In the genomic region with DNA sequence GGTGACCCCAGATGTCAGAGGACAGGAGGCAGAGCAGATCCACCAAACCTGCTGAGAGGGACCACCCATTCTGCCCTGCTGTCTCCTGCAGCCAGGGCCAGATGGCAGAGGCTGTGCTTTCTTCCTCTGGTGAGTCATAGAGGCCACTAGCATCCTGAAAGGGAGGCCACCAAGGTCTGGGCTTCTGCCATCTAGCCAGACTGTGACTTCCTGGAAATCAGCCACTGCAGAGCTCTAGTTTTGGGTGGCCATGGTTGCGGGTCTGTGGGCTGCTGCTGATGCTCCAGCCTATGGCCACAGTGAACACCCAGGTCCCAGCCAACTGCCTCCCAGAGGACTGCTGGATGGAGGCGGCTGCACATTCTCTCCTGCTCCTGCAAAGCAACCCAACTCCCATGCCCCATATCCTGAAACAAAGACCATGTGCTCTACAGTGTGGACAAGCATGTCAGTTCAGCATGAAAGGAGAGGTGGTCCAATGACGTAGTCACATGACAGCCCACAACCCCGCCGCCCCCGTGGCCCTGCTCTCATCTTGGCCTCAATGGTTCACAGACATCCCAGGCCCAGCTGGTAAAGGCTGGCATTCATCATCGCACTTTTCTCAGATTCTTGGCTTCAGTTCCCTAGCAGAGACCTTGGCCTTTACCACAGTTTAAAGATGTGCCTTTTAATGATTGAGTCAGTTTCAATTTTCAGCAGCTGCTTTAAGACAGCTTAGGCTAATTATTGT, we compare ENCODE assay signal across 19 cellular contexts.
DNase-seq lines count a peak whose midpoint lies in the region; ATAC-seq and TF ChIP-seq lines count a peak whose summit lies in the region.
"Had no signal": no experiment of that assay in that cellular context is flagged by ENCODE, and none has a peak within 500 bp of the region (broad histone marks: within the 10 kb centered on the region; RNA-seq: fewer than 3 reads in every experiment).

No MANE protein-coding gene starts in this region.

- TF ChIP-seq EP300 in esophagus muscularis mucosa (IDR thresholded peaks at IDR 0.05) = no peak

- H3K4me3 ChIP-seq in BLaER1 (no peak overlapping the region), esophagus muscularis mucosa (no peak overlapping the region)
- no peak overlapping the region for H3K4me3 ChIP-seq in CD8-positive, alpha-beta memory T cell (ENCODE audit: low read length)

- 87% methylated on average over 5 of the region's 7 CpGs for WGBS in esophagus muscularis mucosa

- TF ChIP-seq CTCF in esophagus muscularis mucosa (IDR thresholded peaks at IDR 0.05) (no peak), MCF 10A (IDR thresholded peaks at IDR 0.05; ENCODE audit: unreplicated experiment) (no peak)

- H3K4me2 ChIP-seq in BLaER1 = 0 out of 2 replicates have a peak overlapping the region, but pooled peaks have one; percentile 6

- H3K4me1 ChIP-seq in BLaER1 (0 out of 2 replicates have a peak, but pooled peaks cover 6% of the 10 kb centered on the region), esophagus muscularis mucosa (peaks cover 0 to 12% (median 0%) of the 10 kb centered on the region in 4 donors)
- H3K4me1 ChIP-seq in CD8-positive, alpha-beta memory T cell (ENCODE audit: insufficient read depth, low read length) = no peaks in the 10 kb centered on the region
- H3K4me1 ChIP-seq: Caco-2 had no signal

- peak; percentile 31 to 46 for ATAC-seq in natural killer cell treated with Interleukin-12 subunit alpha and Interleukin-12 subunit beta and Interleukin-15 and Interleukin-18, amount 100 ng/mL, for 72 hours

- H3K9me3 Mint-ChIP-seq in natural killer cell treated with Interleukin-12 subunit alpha and Interleukin-12 subunit beta and Interleukin-15 and Interleukin-18, amount 100 ng/mL, for 72 hours = peaks cover 4% of the 10 kb centered on the region
- H3K9me3 Mint-ChIP-seq in MCF 10A (ENCODE audit: unreplicated experiment) = peaks cover 8% of the 10 kb centered on the region
- peaks cover 0 to 6% (median 0%) of the 10 kb centered on the region in 5 donors for H3K9me3 Mint-ChIP-seq in CD8-positive, alpha-beta memory T cell
- H3K9me3 Mint-ChIP-seq: HFFc6 had no signal

- H3K9me3 ChIP-seq in BLaER1 (no peaks in the 10 kb centered on the region), esophagus muscularis mucosa (no peaks in the 10 kb centered on the region)
- H3K9me3 ChIP-seq in CD8-positive, alpha-beta memory T cell (ENCODE audit: low read length) = no peaks in the 10 kb centered on the region
- H3K9me3 ChIP-seq: Caco-2 had no signal

- H3K4me1 Mint-ChIP-seq in natural killer cell treated with Interleukin-12 subunit alpha and Interleukin-12 subunit beta and Interleukin-15 and Interleukin-18, amount 100 ng/mL, for 72 hours (ENCODE audit: low read depth in 2 of 2) = peaks cover 0 to 2% of the 10 kb centered on the region in 2 donors
- peaks cover 16% of the 10 kb centered on the region for H3K4me1 Mint-ChIP-seq in MCF 10A (ENCODE audit: insufficient read depth, unreplicated experiment)
- no peaks in the 10 kb centered on the region for H3K4me1 Mint-ChIP-seq in CD8-positive, alpha-beta memory T cell
- H3K4me1 Mint-ChIP-seq: CD4-positive, CD25-positive, alpha-beta regulatory T cell had no signal

- intact Hi-C loops in esophagus muscularis mucosa (cut with DNase I) (no loop called here), MCF 10A (cut with micrococcal nuclease) (no loop called here)

- H3K27ac ChIP-seq in BLaER1 (no peak overlapping the region), esophagus muscularis mucosa (replicated peaks in 1 of 4) (no peak overlapping the region)
- H3K27ac ChIP-seq in CD8-positive, alpha-beta memory T cell (ENCODE audit: low read depth, low read length) = no peak overlapping the region

- H4K20me1 ChIP-seq in BLaER1 = no peaks in the 10 kb centered on the region

- H3K27me3 Mint-ChIP-seq in natural killer cell treated with Interleukin-12 subunit alpha and Interleukin-12 subunit beta and Interleukin-15 and Interleukin-18, amount 100 ng/mL, for 72 hours = peaks cover 2 to 16% of the 10 kb centered on the region in 2 donors
- H3K27me3 Mint-ChIP-seq in MCF 10A (ENCODE audit: insufficient read depth, unreplicated experiment) = no peaks in the 10 kb centered on the region
- H3K27me3 Mint-ChIP-seq in CD8-positive, alpha-beta memory T cell = peaks cover 0 to 12% of the 10 kb centered on the region in 2 donors
- H3K27me3 Mint-ChIP-seq: CD4-positive, CD25-positive, alpha-beta regulatory T cell had no signal

- H3K36me3 ChIP-seq in BLaER1 (no peaks in the 10 kb centered on the region), esophagus muscularis mucosa (no peaks in the 10 kb centered on the region)
- H3K36me3 ChIP-seq in CD8-positive, alpha-beta memory T cell (ENCODE audit: insufficient read depth, low read length) = no peaks in the 10 kb centered on the region

- no peak overlapping the region for H3K27ac Mint-ChIP-seq in natural killer cell treated with Interleukin-12 subunit alpha and Interleukin-12 subunit beta and Interleukin-15 and Interleukin-18, amount 100 ng/mL, for 72 hours
- no peak overlapping the region for H3K27ac Mint-ChIP-seq in MCF 10A (ENCODE audit: low read depth, unreplicated experiment)
- no peak overlapping the region for H3K27ac Mint-ChIP-seq in CD8-positive, alpha-beta memory T cell
- H3K27ac Mint-ChIP-seq: CD4-positive, CD25-positive, alpha-beta regulatory T cell; HFFc6 had no signal

- POLR2A ChIA-PET in MCF 10A (lab: Yijun Ruan, JAX) = no interaction called here
- POLR2A ChIA-PET in CD8-positive, alpha-beta memory T cell (lab: Charles Lee) = no interaction called here

- no peaks in the 10 kb centered on the region for H3K36me3 Mint-ChIP-seq in natural killer cell treated with Interleukin-12 subunit alpha and Interleukin-12 subunit beta and Interleukin-15 and Interleukin-18, amount 100 ng/mL, for 72 hours
- H3K36me3 Mint-ChIP-seq in MCF 10A (ENCODE audit: insufficient read depth, unreplicated experiment) = no peaks in the 10 kb centered on the region
- H3K36me3 Mint-ChIP-seq in CD8-positive, alpha-beta memory T cell = no peaks in the 10 kb centered on the region
- H3K36me3 Mint-ChIP-seq: CD4-positive, CD25-positive, alpha-beta regulatory T cell had no signal

- H3K4me3 Mint-ChIP-seq in natural killer cell treated with Interleukin-12 subunit alpha and Interleukin-12 subunit beta and Interleukin-15 and Interleukin-18, amount 100 ng/mL, for 72 hours = no peak overlapping the region
- H3K4me3 Mint-ChIP-seq in MCF 10A (ENCODE audit: unreplicated experiment) = no peak overlapping the region
- no peak overlapping the region for H3K4me3 Mint-ChIP-seq in CD8-positive, alpha-beta memory T cell
- H3K4me3 Mint-ChIP-seq: CD4-positive, CD25-positive, alpha-beta regulatory T cell; HFFc6 had no signal

- H3K27me3 ChIP-seq in BLaER1 = no peaks in the 10 kb centered on the region
- H3K27me3 ChIP-seq in esophagus muscularis mucosa = no peaks in the 10 kb centered on the region
- no peaks in the 10 kb centered on the region for H3K27me3 ChIP-seq in CD8-positive, alpha-beta memory T cell (ENCODE audit: insufficient read depth, low read length, poor library complexity, severe bottlenecking)

- DNase-seq in Kasumi-1 (lab: John Stamatoyannopoulos, UW) (peak; percentile 61 to 70), esophagus muscularis mucosa (ENCODE audit: extremely low spot score) (peak; percentile 83), MCF 10A (ENCODE audit: unreplicated experiment) (no peak), SIG-M5 (lab: John Stamatoyannopoulos, UW) (no peak)
- DNase-seq in natural killer cell treated with Interleukin-12 subunit alpha and Interleukin-12 subunit beta and Interleukin-15 and Interleukin-18, amount 100 ng/mL, for 72 hours (ENCODE audit: low spot score) = no peak
- no peak for DNase-seq in NK-92 treated with Interleukin-12 subunit alpha and Interleukin-12 subunit beta, amount 100 ng/mL, for 24 hours (lab: John Stamatoyannopoulos, UW)
- DNase-seq in CD8-positive, alpha-beta memory T cell = no peak
- DNase-seq: 8988T; Caco-2; CD4-positive, CD25-positive, alpha-beta regulatory T cell; DMS53; HFFc6; NCI-H1105 treated with DMSO at 0.1 percent for 48 hours; NCI-H1694 treated with DMSO at 0.1 percent for 48 hours; NCI-H2107; NCI-H2227 treated with DMSO at 0.1 percent for 48 hours; NCI-H524; SW 1271 had no signal

- no peak overlapping the region for H3K9ac ChIP-seq in BLaER1

- TF ChIP-seq POLR2A in esophagus muscularis mucosa (IDR thresholded peaks at IDR 0.05; ENCODE audit: low read depth) = no peak

- BruUV-seq in MCF 10A (replicated peaks; lab: Mats Ljungman, UMichigan) = no TSS peak

- CTCF ChIA-PET in MCF 10A (lab: Yijun Ruan, JAX) = no interaction called here
- CTCF ChIA-PET in CD8-positive, alpha-beta memory T cell (lab: Charles Lee) = no interaction called here

Comparison
In these comparisons a context has a peak if more than half of its experiments do, and no peak if none do; other contexts are left out.
1. DNase-seq: peak in Kasumi-1 (2 of 2) and esophagus muscularis mucosa (single experiment); none in natural killer cell treated with Interleukin-12 subunit alpha and Interleukin-12 subunit beta and Interleukin-15 and Interleukin-18, amount 100 ng/mL, for 72 hours (single experiment), NK-92 treated with Interleukin-12 subunit alpha and Interleukin-12 subunit beta, amount 100 ng/mL, for 24 hours (single experiment), MCF 10A (single experiment), SIG-M5 (single experiment) and CD8-positive, alpha-beta memory T cell (0 of 5).